In the genomic region with DNA sequence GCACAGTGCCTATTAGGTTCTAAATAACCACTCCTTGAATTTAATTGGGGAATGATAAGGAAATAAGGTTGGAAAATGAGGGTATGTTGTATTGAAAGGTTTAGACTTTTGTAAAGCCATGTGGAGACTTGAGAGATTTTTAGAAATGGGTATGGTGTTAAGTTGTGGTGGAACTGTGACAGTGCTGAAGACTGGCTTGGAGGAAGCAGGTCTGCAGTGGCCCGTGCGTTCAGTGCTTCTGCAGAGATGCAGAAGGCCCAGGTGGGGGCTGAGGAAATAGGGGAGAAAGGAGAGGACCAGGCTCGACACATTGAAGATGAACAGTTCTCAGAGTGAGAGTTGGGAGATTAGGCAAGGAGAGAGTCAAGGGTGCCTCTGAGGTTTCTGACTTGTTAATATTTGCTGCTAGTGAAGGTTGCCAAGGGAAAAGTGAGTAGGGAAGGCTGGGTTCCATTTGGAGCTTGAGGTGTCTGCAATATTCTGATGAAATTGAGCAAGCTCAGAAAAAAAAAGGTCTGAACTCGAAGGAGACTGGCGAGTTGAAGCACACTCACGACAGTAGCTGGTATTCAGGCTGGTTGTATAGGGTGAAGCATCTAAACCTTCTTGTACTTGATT, we compare ENCODE assay signal across 17 cellular contexts. TPM values are rescaled to one million over a fixed set of nuclear protein-coding genes. Genes with fewer than 3 reads are reported as not detected.
A peak's percentile ranks its signal among the peaks of the same experiment; 100 is the strongest.
DNase-seq lines count a peak whose midpoint lies in the region; ATAC-seq and TF ChIP-seq lines count a peak whose summit lies in the region.
"Had no signal": no experiment of that assay in that cellular context is flagged by ENCODE, and none has a peak within 500 bp of the region (broad histone marks: within the 10 kb centered on the region; RNA-seq: fewer than 3 reads in every experiment).

No MANE protein-coding gene starts in this region.

- H3K4me1 Mint-ChIP-seq in activated CD4-positive, alpha-beta memory T cell treated with anti-CD3 and anti-CD28 coated beads, Interleukin-2, amount 10 ng/mL, durations not matched to agents 7 days and 5 days, result peaks cover 10% of the 10 kb centered on the region
- H3K4me1 Mint-ChIP-seq in activated CD4-positive, alpha-beta memory T cell treated with anti-CD3 and anti-CD28 coated beads for 36 hours (ENCODE audit: low read depth), result peaks cover 3% of the 10 kb centered on the region
- H3K4me1 Mint-ChIP-seq in CD8-positive, alpha-beta memory T cell, result peaks cover 36 to 44% (median 37%) of the 10 kb centered on the region in 3 donors
- H3K4me1 Mint-ChIP-seq in activated naive CD8-positive, alpha-beta T cell treated with anti-CD3 and anti-CD28 coated beads, Interleukin-2, amount 50 U/mL, for 24 hours, result peaks cover 21% of the 10 kb centered on the region
- H3K4me1 Mint-ChIP-seq in natural killer cell treated with Interleukin-12 subunit alpha and Interleukin-12 subunit beta and Interleukin-15 and Interleukin-18, amount 100 ng/mL, for 72 hours (ENCODE audit: low read depth in 2 of 2), result peaks cover 25 to 29% of the 10 kb centered on the region in 2 donors

- no peaks in the 10 kb centered on the region for H3K9me3 Mint-ChIP-seq in activated CD4-positive, alpha-beta memory T cell treated with anti-CD3 and anti-CD28 coated beads, Interleukin-2, amount 10 ng/mL, durations not matched to agents 7 days and 5 days
- no peaks in the 10 kb centered on the region for H3K9me3 Mint-ChIP-seq in activated CD4-positive, alpha-beta memory T cell treated with anti-CD3 and anti-CD28 coated beads for 36 hours
- no peaks in the 10 kb centered on the region for H3K9me3 Mint-ChIP-seq in CD8-positive, alpha-beta memory T cell
- no peaks in the 10 kb centered on the region for H3K9me3 Mint-ChIP-seq in activated naive CD8-positive, alpha-beta T cell treated with anti-CD3 and anti-CD28 coated beads, Interleukin-2, amount 50 U/mL, for 24 hours
- no peaks in the 10 kb centered on the region for H3K9me3 Mint-ChIP-seq in natural killer cell treated with Interleukin-12 subunit alpha and Interleukin-12 subunit beta and Interleukin-15 and Interleukin-18, amount 100 ng/mL, for 72 hours

- no peak for TF ChIP-seq CTCF in brain microvascular endothelial cell (IDR thresholded peaks at IDR 0.05; ENCODE audit: low read depth, low read length, missing control alignments)
- no peak for TF ChIP-seq CTCF in foreskin fibroblast (IDR thresholded peaks at IDR 0.05; ENCODE audit: low read depth, low read length)

- H3K27ac ChIP-seq in CD8-positive, alpha-beta memory T cell (ENCODE audit: low read depth, low read length), result no peak overlapping the region
- no peak overlapping the region for H3K27ac ChIP-seq in brain microvascular endothelial cell

- no peak overlapping the region for H3K4me3 ChIP-seq in CD8-positive, alpha-beta memory T cell (ENCODE audit: low read length)
- no peak overlapping the region for H3K4me3 ChIP-seq in brain microvascular endothelial cell (ENCODE audit: low read depth, low read length)
- H3K4me3 ChIP-seq in foreskin fibroblast (ENCODE audit: low read depth in 1 of 2, low read length in 2 of 2), result no peak overlapping the region

- CTCF ChIA-PET in activated CD4-positive, alpha-beta memory T cell treated with anti-CD3 and anti-CD28 coated beads, Interleukin-2, amount 10 ng/mL, durations not matched to agents 7 days and 5 days (lab: Charles Lee), result no interaction called here
- CTCF ChIA-PET in activated CD4-positive, alpha-beta memory T cell treated with anti-CD3 and anti-CD28 coated beads for 36 hours (lab: Charles Lee), result interaction anchor here (0.6 to 0.9 kb wide), 3 partner anchors 12 to 265 kb away, joined by 3 to 4 read pairs (median 3); no protein-coding TSS in a partner anchor
- CTCF ChIA-PET in CD8-positive, alpha-beta memory T cell (lab: Charles Lee), result no interaction called here

- POLR2A ChIA-PET in activated CD4-positive, alpha-beta memory T cell treated with anti-CD3 and anti-CD28 coated beads, Interleukin-2, amount 10 ng/mL, durations not matched to agents 7 days and 5 days (lab: Charles Lee), result interaction anchor here (1.5 kb wide), 1 partner anchor 14 kb away, joined by 3 read pairs; no protein-coding TSS in a partner anchor
- POLR2A ChIA-PET in activated CD4-positive, alpha-beta memory T cell treated with anti-CD3 and anti-CD28 coated beads for 36 hours (lab: Charles Lee), result no interaction called here
- POLR2A ChIA-PET in CD8-positive, alpha-beta memory T cell (lab: Charles Lee), result interaction anchor here (1.4 kb wide), 1 partner anchor 14 kb away, joined by 5 read pairs; no protein-coding TSS in a partner anchor

- no peak for ATAC-seq in activated naive CD8-positive, alpha-beta T cell treated with anti-CD3 and anti-CD28 coated beads, Interleukin-2, amount 50 U/mL, for 24 hours
- peak in 1 of 2 donors; percentile 61 for ATAC-seq in natural killer cell treated with Interleukin-12 subunit alpha and Interleukin-12 subunit beta and Interleukin-15 and Interleukin-18, amount 100 ng/mL, for 72 hours
- ATAC-seq in GM21360 (IDR thresholded peaks at IDR 0.05; ENCODE audit: unreplicated experiment), result no peak

- H3K9me3 ChIP-seq in CD8-positive, alpha-beta memory T cell (ENCODE audit: low read length), result no peaks in the 10 kb centered on the region

- intact Hi-C loops in activated CD4-positive, alpha-beta memory T cell treated with anti-CD3 and anti-CD28 coated beads for 36 hours (cut with micrococcal nuclease), result no loop called here

- peaks cover 76% of the 10 kb centered on the region for H3K36me3 Mint-ChIP-seq in activated CD4-positive, alpha-beta memory T cell treated with anti-CD3 and anti-CD28 coated beads, Interleukin-2, amount 10 ng/mL, durations not matched to agents 7 days and 5 days (ENCODE audit: low read depth)
- peaks cover 58% of the 10 kb centered on the region for H3K36me3 Mint-ChIP-seq in activated CD4-positive, alpha-beta memory T cell treated with anti-CD3 and anti-CD28 coated beads for 36 hours
- peaks cover 12 to 89% (median 35%) of the 10 kb centered on the region in 3 donors for H3K36me3 Mint-ChIP-seq in CD8-positive, alpha-beta memory T cell
- H3K36me3 Mint-ChIP-seq in activated naive CD8-positive, alpha-beta T cell treated with anti-CD3 and anti-CD28 coated beads, Interleukin-2, amount 50 U/mL, for 24 hours (ENCODE audit: low read depth), result peaks cover 63% of the 10 kb centered on the region
- peaks cover 42% of the 10 kb centered on the region for H3K36me3 Mint-ChIP-seq in natural killer cell treated with Interleukin-12 subunit alpha and Interleukin-12 subunit beta and Interleukin-15 and Interleukin-18, amount 100 ng/mL, for 72 hours

- H3K27ac Mint-ChIP-seq in activated CD4-positive, alpha-beta memory T cell treated with anti-CD3 and anti-CD28 coated beads, Interleukin-2, amount 10 ng/mL, durations not matched to agents 7 days and 5 days, result peak overlapping the region; percentile 15
- no peak overlapping the region for H3K27ac Mint-ChIP-seq in activated CD4-positive, alpha-beta memory T cell treated with anti-CD3 and anti-CD28 coated beads for 36 hours
- peak overlapping the region; percentile 22 to 84 (median 66) for H3K27ac Mint-ChIP-seq in CD8-positive, alpha-beta memory T cell
- peak overlapping the region; percentile 54 for H3K27ac Mint-ChIP-seq in activated naive CD8-positive, alpha-beta T cell treated with anti-CD3 and anti-CD28 coated beads, Interleukin-2, amount 50 U/mL, for 24 hours
- peak overlapping the region; percentile 1 to 13 for H3K27ac Mint-ChIP-seq in natural killer cell treated with Interleukin-12 subunit alpha and Interleukin-12 subunit beta and Interleukin-15 and Interleukin-18, amount 100 ng/mL, for 72 hours

- H3K4me3 Mint-ChIP-seq in activated CD4-positive, alpha-beta memory T cell treated with anti-CD3 and anti-CD28 coated beads, Interleukin-2, amount 10 ng/mL, durations not matched to agents 7 days and 5 days, result no peak overlapping the region
- no peak overlapping the region for H3K4me3 Mint-ChIP-seq in activated CD4-positive, alpha-beta memory T cell treated with anti-CD3 and anti-CD28 coated beads for 36 hours
- peak overlapping the region in 2 of 7 donors; percentile 1 to 71 for H3K4me3 Mint-ChIP-seq in CD8-positive, alpha-beta memory T cell
- no peak overlapping the region for H3K4me3 Mint-ChIP-seq in activated naive CD8-positive, alpha-beta T cell treated with anti-CD3 and anti-CD28 coated beads, Interleukin-2, amount 50 U/mL, for 24 hours
- H3K4me3 Mint-ChIP-seq in natural killer cell treated with Interleukin-12 subunit alpha and Interleukin-12 subunit beta and Interleukin-15 and Interleukin-18, amount 100 ng/mL, for 72 hours, result no peak overlapping the region

- no peaks in the 10 kb centered on the region for H3K27me3 Mint-ChIP-seq in activated CD4-positive, alpha-beta memory T cell treated with anti-CD3 and anti-CD28 coated beads, Interleukin-2, amount 10 ng/mL, durations not matched to agents 7 days and 5 days
- H3K27me3 Mint-ChIP-seq in activated CD4-positive, alpha-beta memory T cell treated with anti-CD3 and anti-CD28 coated beads for 36 hours, result no peaks in the 10 kb centered on the region
- H3K27me3 Mint-ChIP-seq in CD8-positive, alpha-beta memory T cell, result no peaks in the 10 kb centered on the region
- no peaks in the 10 kb centered on the region for H3K27me3 Mint-ChIP-seq in activated naive CD8-positive, alpha-beta T cell treated with anti-CD3 and anti-CD28 coated beads, Interleukin-2, amount 50 U/mL, for 24 hours
- H3K27me3 Mint-ChIP-seq in natural killer cell treated with Interleukin-12 subunit alpha and Interleukin-12 subunit beta and Interleukin-15 and Interleukin-18, amount 100 ng/mL, for 72 hours, result no peaks in the 10 kb centered on the region

- in situ Hi-C loops in brain microvascular endothelial cell (cut with HindIII; ENCODE audit: low pct_ligation_motif_present, low sequenced_read_pairs), result no loop called here

- peaks cover 19% of the 10 kb centered on the region for H3K4me1 ChIP-seq in CD8-positive, alpha-beta memory T cell (ENCODE audit: insufficient read depth, low read length)

- H3K27me3 ChIP-seq in CD8-positive, alpha-beta memory T cell (ENCODE audit: insufficient read depth, low read length, poor library complexity, severe bottlenecking), result no peaks in the 10 kb centered on the region
- no peaks in the 10 kb centered on the region for H3K27me3 ChIP-seq in brain microvascular endothelial cell (replicated peaks)

- peaks cover 78% of the 10 kb centered on the region for H3K36me3 ChIP-seq in CD8-positive, alpha-beta memory T cell (ENCODE audit: insufficient read depth, low read length)
- H3K36me3 ChIP-seq in brain microvascular endothelial cell (replicated peaks), result peaks cover 74% of the 10 kb centered on the region

- DNase-seq in activated CD4-positive, alpha-beta memory T cell treated with anti-CD3 and anti-CD28 coated beads, Interleukin-2, amount 10 ng/mL, durations not matched to agents 7 days and 5 days, result no peak
- DNase-seq in activated CD4-positive, alpha-beta memory T cell treated with anti-CD3 and anti-CD28 coated beads for 36 hours, result no peak
- DNase-seq in CD8-positive, alpha-beta memory T cell, result no peak
- no peak for DNase-seq in activated naive CD8-positive, alpha-beta T cell treated with anti-CD3 and anti-CD28 coated beads, Interleukin-2, amount 50 U/mL, for 24 hours
- DNase-seq in natural killer cell treated with Interleukin-12 subunit alpha and Interleukin-12 subunit beta and Interleukin-15 and Interleukin-18, amount 100 ng/mL, for 72 hours (ENCODE audit: low spot score), result no peak
- no peak for DNase-seq in brain microvascular endothelial cell
- no peak for DNase-seq in foreskin fibroblast
- DNase-seq: 8988T, C1 segment of cervical spinal cord, Calu3, DMS79 treated with DMSO at 0.1 percent for 48 hours, NCI-H1436, NCI-H2081 treated with DMSO at 0.1 percent for 48 hours, NCI-H2227 treated with DMSO at 0.1 percent for 48 hours, NCI-H524 treated with DMSO at 0.1 percent for 48 hours had no signal

RNA-seq across cellular contexts. Expression of gene SAG, which starts 25.5 kb away (rescaled TPM):
- under 1 TPM in 1 of 2 experiments, not detected in 1; 0.10 TPM for total RNA-seq in activated CD4-positive, alpha-beta memory T cell treated with anti-CD3 and anti-CD28 coated beads, Interleukin-2, amount 10 ng/mL, durations not matched to agents 7 days and 5 days
- 1 to 10 TPM in 1 of 2 experiments, under 1 TPM in 1; 0.27 to 1.3 TPM for total RNA-seq in activated CD4-positive, alpha-beta memory T cell treated with anti-CD3 and anti-CD28 coated beads for 36 hours
- total RNA-seq in CD8-positive, alpha-beta memory T cell, result not detected
- not detected for polyA plus RNA-seq in CD8-positive, alpha-beta memory T cell
- total RNA-seq in natural killer cell treated with Interleukin-12 subunit alpha and Interleukin-12 subunit beta and Interleukin-15 and Interleukin-18, amount 100 ng/mL, for 72 hours, result under 1 TPM in 1 of 2 donors, not detected in 1; 0.05 TPM
- total RNA-seq: Calu3, H1 had no signal
- polyA plus RNA-seq: H1 had no signal

RNA-seq across cellular contexts. Expression of gene ATG16L1, which starts 30.6 kb away (rescaled TPM):
- total RNA-seq in activated CD4-positive, alpha-beta memory T cell treated with anti-CD3 and anti-CD28 coated beads, Interleukin-2, amount 10 ng/mL, durations not matched to agents 7 days and 5 days, result 10 to 100 TPM; 55.9 to 58.9 TPM
- total RNA-seq in activated CD4-positive, alpha-beta memory T cell treated with anti-CD3 and anti-CD28 coated beads for 36 hours, result 10 to 100 TPM; 27.0 to 30.5 TPM
- 10 to 100 TPM; 32.0 to 34.2 TPM for total RNA-seq in CD8-positive, alpha-beta memory T cell
- polyA plus RNA-seq in CD8-positive, alpha-beta memory T cell, result 19.5 TPM
- 10 to 100 TPM; 39.5 to 78.6 TPM for total RNA-seq in natural killer cell treated with Interleukin-12 subunit alpha and Interleukin-12 subunit beta and Interleukin-15 and Interleukin-18, amount 100 ng/mL, for 72 hours
